ENCODE assay signal across 14 cellular contexts in genomic region chr19:55158848-55159793, GRCh38. TPM values are rescaled to one million over a fixed set of nuclear protein-coding genes. Genes with fewer than 3 reads are reported as not detected.
DNase-seq lines count a peak whose midpoint lies in the region; ATAC-seq, FAIRE-seq and TF ChIP-seq lines count a peak whose summit lies in the region.
"Had no signal": no experiment of that assay in that cellular context is flagged by ENCODE, and none has a peak within 500 bp of the region (broad histone marks: within the 10 kb centered on the region; RNA-seq: fewer than 3 reads in every experiment).

No MANE protein-coding gene starts in this region.

- H3K9ac ChIP-seq in astrocyte (ENCODE audit: low read length): no peak overlapping the region

- H2AFZ ChIP-seq in astrocyte (ENCODE audit: low read depth, low read length): no peak overlapping the region

- H3K4me3 Mint-ChIP-seq in astrocyte (ENCODE audit: unreplicated experiment): no peak overlapping the region
- H3K4me3 Mint-ChIP-seq: activated naive CD8-positive, alpha-beta T cell; CD4-positive, CD25-positive, alpha-beta regulatory T cell had no signal

- TF ChIP-seq CTCF in astrocyte (IDR thresholded peaks at IDR 0.05; ENCODE audit: insufficient read depth, low read depth, low read length): no peak

- ATAC-seq in GM18868 (IDR thresholded peaks at IDR 0.05; ENCODE audit: unreplicated experiment): no peak

- no peaks in the 10 kb centered on the region for H3K79me2 ChIP-seq in astrocyte (ENCODE audit: insufficient read depth, low read length)

- H3K4me3 ChIP-seq in MG63 (peak overlapping the region; percentile 17), astrocyte (ENCODE audit: insufficient read depth, low read depth, low read length) (no peak overlapping the region)
- H3K4me3 ChIP-seq: stomach had no signal

- H3K9me3 Mint-ChIP-seq in astrocyte (ENCODE audit: unreplicated experiment): no peaks in the 10 kb centered on the region

- H3K27me3 Mint-ChIP-seq in astrocyte (ENCODE audit: low read depth, unreplicated experiment): peaks cover 35% of the 10 kb centered on the region

- peak overlapping the region; percentile 53 for H3K27ac Mint-ChIP-seq in astrocyte (ENCODE audit: unreplicated experiment)
- H3K27ac Mint-ChIP-seq: activated naive CD8-positive, alpha-beta T cell; CD4-positive, CD25-positive, alpha-beta regulatory T cell; immature natural killer cell had no signal

- peaks cover 6% of the 10 kb centered on the region for H3K4me1 ChIP-seq in astrocyte (ENCODE audit: insufficient read depth, low read length)

- no peaks in the 10 kb centered on the region for H3K36me3 Mint-ChIP-seq in astrocyte (ENCODE audit: low read depth, unreplicated experiment)
- H3K36me3 Mint-ChIP-seq: activated naive CD8-positive, alpha-beta T cell; CD4-positive, CD25-positive, alpha-beta regulatory T cell; immature natural killer cell had no signal

- H3K4me2 ChIP-seq in astrocyte (ENCODE audit: low read length): no peak overlapping the region

- no peaks in the 10 kb centered on the region for H4K20me1 ChIP-seq in astrocyte (ENCODE audit: insufficient read depth, low read length)

- peaks cover 2% of the 10 kb centered on the region; the same call in 1 of the 2 replicates for H3K27me3 ChIP-seq in MG63
- peaks cover 16% of the 10 kb centered on the region for H3K27me3 ChIP-seq in astrocyte (ENCODE audit: insufficient read depth, low read length)

- no peaks in the 10 kb centered on the region for H3K36me3 ChIP-seq in MG63
- H3K36me3 ChIP-seq in astrocyte (ENCODE audit: insufficient read depth, low read length): no peaks in the 10 kb centered on the region
- H3K36me3 ChIP-seq: stomach had no signal

- peaks cover 3% of the 10 kb centered on the region for H3K4me1 Mint-ChIP-seq in astrocyte (ENCODE audit: low read depth, unreplicated experiment)

- DNase-seq in Daoy (ENCODE audit: low read depth) (peak; percentile 92), MG63 (peak; percentile 96), astrocyte (ENCODE audit: low read depth) (no peak), hepatic stellate cell (ENCODE audit: low spot score) (peak; percentile 68), GM03348 (ENCODE audit: low spot score) (no peak), retina (no peak)
- no peak for DNase-seq in central memory CD4-positive, alpha-beta T cell
- DNase-seq: activated CD8-positive, alpha-beta memory T cell treated with anti-CD3 and anti-CD28 coated beads for 24 hours; CD4-positive, CD25-positive, alpha-beta regulatory T cell; effector memory CD4-positive, alpha-beta T cell; immature natural killer cell; stomach had no signal

- no peaks in the 10 kb centered on the region for H3K9me3 ChIP-seq in MG63
- no peaks in the 10 kb centered on the region for H3K9me3 ChIP-seq in astrocyte (ENCODE audit: insufficient read depth, low read depth, low read length)
- H3K9me3 ChIP-seq: stomach had no signal

- FAIRE-seq in astrocyte (lab: Jason Lieb, UNC): no peak

- H3K27ac ChIP-seq in astrocyte (ENCODE audit: low read depth, low read length): no peak overlapping the region
- H3K27ac ChIP-seq: stomach had no signal

RNA-seq across cellular contexts. Expression of gene TNNI3, which starts 1.6 kb away (rescaled TPM):
- total RNA-seq in Daoy (2014; rRNA removed; shearing (Covaris generic)): 0.80 TPM in 1 of 2 replicates, not detected in the other
- total RNA-seq in MG63 (2014; rRNA removed; shearing (Covaris generic); ENCODE audit: low replicate concordance): not detected in 2 replicates
- not detected in 2 replicates for total RNA-seq in astrocyte
- total RNA-seq: CD4-positive, CD25-positive, alpha-beta regulatory T cell; stomach had no signal

RNA-seq across cellular contexts. Expression of gene DNAAF3, which starts 7.3 kb away (rescaled TPM):
- 3.1 and 7.1 TPM in 2 replicates for total RNA-seq in Daoy (2014; rRNA removed; shearing (Covaris generic))
- 2.7 TPM in 1 of 2 replicates, not detected in the other for total RNA-seq in MG63 (2014; rRNA removed; shearing (Covaris generic); ENCODE audit: low replicate concordance)
- 1.3 and 1.8 TPM in 2 replicates for total RNA-seq in astrocyte
- total RNA-seq: CD4-positive, CD25-positive, alpha-beta regulatory T cell had no signal

RNA-seq across cellular contexts. Expression of gene TNNT1, which starts 10.1 kb away (rescaled TPM):
- 22.5 and 23.9 TPM in 2 replicates for total RNA-seq in Daoy (2014; rRNA removed; shearing (Covaris generic))
- 1.7 TPM in 1 of 2 replicates, not detected in the other for total RNA-seq in MG63 (2014; rRNA removed; shearing (Covaris generic); ENCODE audit: low replicate concordance)
- 7.1 and 8.3 TPM in 2 replicates for total RNA-seq in astrocyte
- total RNA-seq: CD4-positive, CD25-positive, alpha-beta regulatory T cell had no signal

RNA-seq across cellular contexts. Expression of gene SYT5, which starts 21.0 kb away (rescaled TPM):
- 0.12 TPM in 1 of 2 replicates, not detected in the other for total RNA-seq in Daoy (2014; rRNA removed; shearing (Covaris generic))
- total RNA-seq in MG63 (2014; rRNA removed; shearing (Covaris generic); ENCODE audit: low replicate concordance): not detected in 2 replicates
- 1.1 and 1.9 TPM in 2 replicates for total RNA-seq in astrocyte

RNA-seq across cellular contexts. Expression of gene PPP1R12C, which starts 41.7 kb away (rescaled TPM):
- 41.5 and 44.2 TPM in 2 replicates for total RNA-seq in Daoy (2014; rRNA removed; shearing (Covaris generic))
- total RNA-seq in MG63 (2014; rRNA removed; shearing (Covaris generic); ENCODE audit: low replicate concordance): 76.0 and 81.1 TPM in 2 replicates
- 79.7 and 86.2 TPM in 2 replicates for total RNA-seq in astrocyte

Comparison
In these comparisons a context has a peak if more than half of its experiments do, and no peak if none do; other contexts are left out.
1. DNase-seq: peak in Daoy (single experiment), MG63 (single experiment) and hepatic stellate cell (single experiment); none in astrocyte (single experiment), central memory CD4-positive, alpha-beta T cell (single experiment), GM03348 (single experiment) and retina (single experiment).